In the genomic region with DNA sequence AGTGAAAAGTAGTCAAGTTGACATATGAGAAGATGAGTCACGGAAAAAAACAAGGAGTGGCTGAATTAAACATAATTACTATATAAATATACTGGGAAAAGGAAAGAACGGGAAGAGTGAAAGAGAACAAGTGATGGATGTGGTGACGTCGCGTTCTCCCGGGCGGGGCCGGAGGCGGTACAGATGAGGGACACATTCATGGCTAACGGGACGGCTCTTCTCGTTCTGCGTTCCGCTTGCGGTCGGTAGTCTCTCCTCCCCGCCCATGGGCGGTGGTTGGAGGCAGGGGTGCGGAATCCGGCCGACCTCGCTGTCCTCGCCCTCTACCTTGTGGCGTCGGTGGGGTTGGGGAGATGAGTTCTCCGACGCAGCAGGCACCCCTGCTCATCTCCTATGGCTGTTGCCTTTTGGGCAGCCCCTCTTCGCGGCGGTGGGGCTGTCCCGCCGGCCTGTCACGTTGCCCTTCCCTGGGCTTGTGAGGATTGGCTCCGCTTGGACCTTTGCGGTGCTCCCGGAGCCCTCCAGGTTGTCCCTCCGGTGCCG, we compare ENCODE assay signal across 9 cellular contexts. TPM values are rescaled to one million over a fixed set of nuclear protein-coding genes. Genes with fewer than 3 reads are reported as not detected.
DNase-seq lines count a peak whose midpoint lies in the region; ATAC-seq and TF ChIP-seq lines count a peak whose summit lies in the region.
"Had no signal": no experiment of that assay in that cellular context is flagged by ENCODE, and none has a peak within 500 bp of the region (broad histone marks: within the 10 kb centered on the region; RNA-seq: fewer than 3 reads in every experiment).

No MANE protein-coding gene starts in this region.

- CTCF ChIA-PET in CD4-positive, alpha-beta T cell (lab: Charles Lee): no interaction called here

- intact Hi-C loops in CD4-positive, alpha-beta T cell (cut with DNase I, micrococcal nuclease): loop anchor here in 1 of 2 experiments (10.0 kb wide), 1 partner anchor 65 kb away; no protein-coding TSS in a partner anchor
- intact Hi-C loops in sciatic nerve (cut with DNase I): loop anchor here (5.0 kb wide), 1 partner anchor 157 kb away; no protein-coding TSS in a partner anchor

- no peak for ATAC-seq in CD4-positive, alpha-beta T cell (ENCODE audit: poor library complexity)
- no peak for ATAC-seq in sciatic nerve
- no peak for ATAC-seq in HG03108 (IDR thresholded peaks at IDR 0.05; ENCODE audit: unreplicated experiment)

- H3K4me1 ChIP-seq in Peyer's patch (peaks cover 0 to 7% (median 0%) of the 10 kb centered on the region in 4 donors), muscle layer of duodenum (ENCODE audit: control insufficient read depth in 1 of 2, insufficient read depth in 2 of 2, low read length in 2 of 2) (peaks cover 0 to 4% of the 10 kb centered on the region in 2 donors)
- H3K4me1 ChIP-seq: neural progenitor cell had no signal

- no peak for TF ChIP-seq POLR2A in Peyer's patch (IDR thresholded peaks at IDR 0.05)

- no peak for TF ChIP-seq CTCF in CD4-positive, alpha-beta T cell (IDR thresholded peaks at IDR 0.05)
- TF ChIP-seq CTCF in Peyer's patch (IDR thresholded peaks at IDR 0.05) (peak in 1 of 6 experiments; percentile 3), coronary artery (IDR thresholded peaks at IDR 0.05) (no peak)

- H3K27ac ChIP-seq in CD4-positive, alpha-beta T cell (ENCODE audit: low read depth, low read length): no peak overlapping the region
- H3K27ac ChIP-seq in Peyer's patch: no peak overlapping the region
- no peak overlapping the region for H3K27ac ChIP-seq in coronary artery
- H3K27ac ChIP-seq in muscle layer of duodenum (ENCODE audit: low read length): no peak overlapping the region
- H3K27ac ChIP-seq: neural progenitor cell had no signal

- no peaks in the 10 kb centered on the region for H3K36me3 Mint-ChIP-seq in CD4-positive, alpha-beta T cell (ENCODE audit: low read depth)
- H3K36me3 Mint-ChIP-seq: neural progenitor cell had no signal

- H3K36me3 ChIP-seq in Peyer's patch (no peaks in the 10 kb centered on the region), muscle layer of duodenum (ENCODE audit: control insufficient read depth in 1 of 2, insufficient read depth in 2 of 2, low read length in 2 of 2) (no peaks in the 10 kb centered on the region)
- H3K36me3 ChIP-seq: neural progenitor cell had no signal

- H3K27ac Mint-ChIP-seq in CD4-positive, alpha-beta T cell: no peak overlapping the region
- H3K27ac Mint-ChIP-seq: neural progenitor cell had no signal

- H3K9me3 ChIP-seq in CD4-positive, alpha-beta T cell (ENCODE audit: control insufficient read depth, low read length): no peaks in the 10 kb centered on the region
- no peaks in the 10 kb centered on the region for H3K9me3 ChIP-seq in Peyer's patch
- no peaks in the 10 kb centered on the region for H3K9me3 ChIP-seq in muscle layer of duodenum (ENCODE audit: control insufficient read depth in 1 of 2, low read length in 2 of 2)

- POLR2A ChIA-PET in CD4-positive, alpha-beta T cell (lab: Charles Lee): interaction anchor here (2.3 kb wide), 1 partner anchor 115 kb away, joined by 9 read pairs; no protein-coding TSS in a partner anchor

- DNase-seq in CD4-positive, alpha-beta T cell: peak in 3 of 10 experiments; percentile 18 to 35 (median 30)
- DNase-seq in Peyer's patch: peak; percentile 54 to 78 (median 65)
- no peak for DNase-seq in coronary artery (ENCODE audit: low spot score)
- DNase-seq in SIG-M5 (lab: John Stamatoyannopoulos, UW): no peak
- DNase-seq in sciatic nerve (ENCODE audit: low spot score): no peak
- DNase-seq in GDM1 (lab: John Stamatoyannopoulos, UW): no peak

- H3K9me3 Mint-ChIP-seq in CD4-positive, alpha-beta T cell: no peaks in the 10 kb centered on the region
- H3K9me3 Mint-ChIP-seq: neural progenitor cell had no signal

- H3K27me3 ChIP-seq in CD4-positive, alpha-beta T cell (ENCODE audit: control insufficient read depth, insufficient read depth, low read length): peaks cover 56% of the 10 kb centered on the region
- H3K27me3 ChIP-seq in Peyer's patch (peaks cover 0 to 4% of the 10 kb centered on the region in 2 donors), muscle layer of duodenum (ENCODE audit: low read depth, low read length) (peaks cover 12% of the 10 kb centered on the region)

- peaks cover 14% of the 10 kb centered on the region for H3K4me1 Mint-ChIP-seq in CD4-positive, alpha-beta T cell (ENCODE audit: low read depth)
- H3K4me1 Mint-ChIP-seq: neural progenitor cell had no signal

- peak overlapping the region in 3 of 4 donors; percentile 3 to 39 (median 29) for H3K4me3 ChIP-seq in Peyer's patch
- H3K4me3 ChIP-seq in coronary artery: peak overlapping the region; percentile 62
- H3K4me3 ChIP-seq in muscle layer of duodenum (ENCODE audit: low read depth in 1 of 2, low read length in 2 of 2): peak overlapping the region; percentile 21 to 44
- H3K4me3 ChIP-seq: neural progenitor cell had no signal

- peak overlapping the region; percentile 30 for H3K4me3 Mint-ChIP-seq in CD4-positive, alpha-beta T cell
- H3K4me3 Mint-ChIP-seq: neural progenitor cell had no signal

- peaks cover 75% of the 10 kb centered on the region for H3K27me3 Mint-ChIP-seq in CD4-positive, alpha-beta T cell

RNA-seq across cellular contexts. Expression of a gene that starts 22.5 kb away (rescaled TPM):
- total RNA-seq in CD4-positive, alpha-beta T cell: 1 to 10 TPM; 2.7 to 2.9 TPM
- total RNA-seq in Peyer's patch (under 1 TPM in 1 of 4 donors, not detected in 3; 0.67 TPM), sciatic nerve (1.2 TPM)

Comparison
In these comparisons a context has a peak if more than half of its experiments do, and no peak if none do; other contexts are left out.
1. DNase-seq: peak in Peyer's patch (3 of 3); none in coronary artery (single experiment), SIG-M5 (single experiment), sciatic nerve (single experiment) and GDM1 (single experiment).
2. Peak in every context shown above with its lines, with median percentiles within 50 percentile points of each other: H3K4me3 ChIP-seq.